Comparison of ENCODE assay signal across 13 cellular contexts in genomic region chr11:75422248-75423231, GRCh38. TPM values are rescaled to one million over a fixed set of nuclear protein-coding genes. Genes with fewer than 3 reads are reported as not detected.
DNase-seq lines count a peak whose midpoint lies in the region; ATAC-seq and TF ChIP-seq lines count a peak whose summit lies in the region.
"Had no signal": no experiment of that assay in that cellular context is flagged by ENCODE, and none has a peak within 500 bp of the region (broad histone marks: within the 10 kb centered on the region; RNA-seq: fewer than 3 reads in every experiment).

No MANE protein-coding gene starts in this region.

- CTCF ChIA-PET in Calu3 (lab: Charles Lee): interaction anchor here (0.5 kb wide), 1 partner anchor 96 kb away, joined by 5 read pairs; no protein-coding TSS in a partner anchor

- H3K4me3 Mint-ChIP-seq in Calu3 (ENCODE audit: low read depth, unreplicated experiment): no peak overlapping the region
- H3K4me3 Mint-ChIP-seq in nephron: no peak overlapping the region
- H3K4me3 Mint-ChIP-seq in nephron progenitor cell: no peak overlapping the region
- H3K4me3 Mint-ChIP-seq: immature natural killer cell; naive thymus-derived CD8-positive, alpha-beta T cell had no signal

- H3K4me1 Mint-ChIP-seq in Calu3 (ENCODE audit: low read depth, unreplicated experiment) (peaks cover 27% of the 10 kb centered on the region), nephron (peaks cover 5% of the 10 kb centered on the region), nephron progenitor cell (peaks cover 16% of the 10 kb centered on the region)
- H3K4me1 Mint-ChIP-seq: immature natural killer cell had no signal

- no peak for TF ChIP-seq CTCF in Calu3 (IDR thresholded peaks at IDR 0.05; ENCODE audit: unreplicated experiment)
- no peak for TF ChIP-seq CTCF in ascending aorta (IDR thresholded peaks at IDR 0.05)
- no peak for TF ChIP-seq CTCF in nephron (IDR thresholded peaks at IDR 0.05; ENCODE audit: unreplicated experiment in 3 of 3)
- no peak for TF ChIP-seq CTCF in nephron progenitor cell (IDR thresholded peaks at IDR 0.05)

- DNase-seq in Calu3: peak; percentile 34
- DNase-seq in NCI-H146 (lab: John Stamatoyannopoulos, UW): peak; percentile 56
- DNase-seq in ascending aorta (ENCODE audit: low spot score in 2 of 2): no peak
- no peak for DNase-seq in nephron progenitor cell
- no peak for DNase-seq in central memory CD4-positive, alpha-beta T cell
- DNase-seq: immature natural killer cell; naive thymus-derived CD8-positive, alpha-beta T cell; NCI-H524 treated with DMSO at 0.1 percent for 48 hours; SK-N-SH; stimulated activated CD4-positive, alpha-beta T cell treated with anti-CD3 and anti-CD28 coated beads, Interleukin-12 subunit alpha, Interleukin-12 subunit beta, amount 100 ng/mL, for 4 hours had no signal

- intact Hi-C loops in Calu3 (cut with micrococcal nuclease; ENCODE audit: unreplicated experiment) (no loop called here), ascending aorta (cut with DNase I) (loop anchor here (10.0 kb wide), 1 partner anchor 392 kb away; the partner anchor contains the start of gene UVRAG)

- H3K4me3 ChIP-seq in ascending aorta: no peak overlapping the region

- no peak overlapping the region for H3K27ac Mint-ChIP-seq in Calu3 (ENCODE audit: unreplicated experiment)
- H3K27ac Mint-ChIP-seq in nephron: peak overlapping the region in 2 of 3 experiments; percentile 27 to 82
- H3K27ac Mint-ChIP-seq in nephron progenitor cell: no peak overlapping the region

- H3K27me3 ChIP-seq in ascending aorta: no peaks in the 10 kb centered on the region

- no peaks in the 10 kb centered on the region for H3K27me3 Mint-ChIP-seq in Calu3 (ENCODE audit: unreplicated experiment)
- peaks cover 13% of the 10 kb centered on the region for H3K27me3 Mint-ChIP-seq in nephron (ENCODE audit: low read depth)
- H3K27me3 Mint-ChIP-seq in nephron progenitor cell (ENCODE audit: low read depth, poor library complexity): peaks cover 23% of the 10 kb centered on the region

- H3K27ac ChIP-seq in ascending aorta: peak overlapping the region; percentile 61 to 91

- no peak for ATAC-seq in GM19395 (IDR thresholded peaks at IDR 0.05; ENCODE audit: unreplicated experiment)
- ATAC-seq in SK-N-SH treated with all-trans-retinoic acid at 6 μM for 48 hours: no peak
- ATAC-seq: naive thymus-derived CD8-positive, alpha-beta T cell had no signal

- H3K36me3 Mint-ChIP-seq in Calu3 (ENCODE audit: insufficient read depth, unreplicated experiment) (peaks cover 5% of the 10 kb centered on the region), nephron (ENCODE audit: low read depth) (peaks cover 10% of the 10 kb centered on the region), nephron progenitor cell (ENCODE audit: low read depth) (peaks cover 35% of the 10 kb centered on the region)

- H3K4me1 ChIP-seq in ascending aorta: peaks cover 10 to 21% of the 10 kb centered on the region in 2 donors

- BruUV-seq in Calu3 (replicated peaks; lab: Mats Ljungman, UMichigan): no TSS peak

- no peaks in the 10 kb centered on the region for H3K9me3 ChIP-seq in ascending aorta
- H3K9me3 ChIP-seq: SK-N-SH had no signal

- no peaks in the 10 kb centered on the region for H3K9me3 Mint-ChIP-seq in Calu3 (ENCODE audit: low read depth, unreplicated experiment)
- no peaks in the 10 kb centered on the region for H3K9me3 Mint-ChIP-seq in nephron
- H3K9me3 Mint-ChIP-seq in nephron progenitor cell: no peaks in the 10 kb centered on the region
- H3K9me3 Mint-ChIP-seq: immature natural killer cell; naive thymus-derived CD8-positive, alpha-beta T cell had no signal

- H3K36me3 ChIP-seq in ascending aorta: peaks cover 0 to 11% of the 10 kb centered on the region in 2 donors

TF ChIP-seq in SK-N-SH treated with all-trans-retinoic acid at 6 μM for 48 hours, 23 proteins besides CTCF, POLR2A, EP300 and RAD21:
- TF ChIP-seq RARB (CRISPR knock-in tag; IDR thresholded peaks at IDR 0.05) (no peak), ISL1 (CRISPR knock-in tag; IDR thresholded peaks at IDR 0.05) (no peak), CSRNP3 (CRISPR knock-in tag; IDR thresholded peaks at IDR 0.05) (no peak), OSR1 (CRISPR knock-in tag; IDR thresholded peaks at IDR 0.05) (no peak), ZFP3 (CRISPR knock-in tag; IDR thresholded peaks at IDR 0.05) (no peak), TOX (CRISPR knock-in tag; IDR thresholded peaks at IDR 0.05; ENCODE audit: borderline replicate concordance) (no peak)

RNA-seq across cellular contexts. Expression of gene KLHL35, which starts 10.5 kb away (rescaled TPM):
- 1.3 and 2.1 TPM in 2 replicates for total RNA-seq in Calu3 (2022)
- not detected for total RNA-seq in ascending aorta

RNA-seq across cellular contexts. Expression of gene RPS3, which starts 23.2 kb away (rescaled TPM):
- total RNA-seq in Calu3 (2022) (1,650 and 1,749 TPM in 2 replicates), ascending aorta (511 TPM)

Comparison
In these comparisons a context has a peak if more than half of its experiments do, and no peak if none do; other contexts are left out.
1. DNase-seq: peak in Calu3 (single experiment) and NCI-H146 (single experiment); none in ascending aorta (0 of 2), nephron progenitor cell (single experiment) and central memory CD4-positive, alpha-beta T cell (single experiment).
2. H3K27ac Mint-ChIP-seq: peak in nephron (2 of 3); none in Calu3 (single experiment) and nephron progenitor cell (single experiment).